ENCODE assay signal across 30 cellular contexts in the genomic region with DNA sequence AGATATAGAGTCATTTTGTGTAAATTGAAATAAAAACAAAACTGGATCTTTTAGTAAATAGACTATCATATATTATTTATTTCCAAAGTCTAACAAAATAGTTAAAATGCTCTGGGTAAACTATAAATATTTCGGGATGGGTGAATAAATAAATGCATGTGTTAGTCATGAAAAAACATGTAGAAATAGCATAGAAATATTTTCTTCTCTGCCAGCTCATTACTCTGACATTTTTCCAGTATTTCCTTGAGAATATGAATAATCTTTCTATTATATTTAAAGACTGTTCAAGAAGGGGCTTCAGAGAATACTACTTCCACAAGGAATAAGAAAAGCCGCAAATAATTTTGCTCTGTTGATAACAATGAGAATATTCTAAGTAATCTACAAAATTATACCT.
"Had no signal": no experiment of that assay in that cellular context is flagged by ENCODE, and none has a peak within 500 bp of the region (broad histone marks: within the 10 kb centered on the region; RNA-seq: fewer than 3 reads in every experiment).

No MANE protein-coding gene starts in this region.

- H3K36me3 ChIP-seq: esophagus muscularis mucosa, gastroesophageal sphincter, heart left ventricle, left lung, neural progenitor cell, sigmoid colon, thoracic aorta, tibial nerve, upper lobe of left lung had no signal

- FAIRE-seq: colon, islet of Langerhans, small intestine, urothelium cell line had no signal

- H3K27ac ChIP-seq: esophagus muscularis mucosa, gastroesophageal sphincter, heart left ventricle, left lung, neural progenitor cell, psoas muscle, sigmoid colon, thoracic aorta, tibial nerve, upper lobe of left lung had no signal

- H3K9me3 Mint-ChIP-seq: endodermal cell, mesothelial cell of epicardium, nephron had no signal

- DNase-seq: effector CD8-positive, alpha-beta T cell; endodermal cell; heart left ventricle; hippocampal formation; left cardiac atrium; left lung; mesenchymal stem cell; mucosa of descending colon; naive B cell; posterior cingulate gyrus; psoas muscle; right cardiac atrium; sigmoid colon; small intestine; stimulated activated CD4-positive, alpha-beta T cell treated with anti-CD3 and anti-CD28 coated beads, Interleukin-15, amount 100 ng/mL, for 24 hours; stimulated activated CD4-positive, alpha-beta T cell treated with anti-CD3 and anti-CD28 coated beads, Interleukin-2, amount 100 ng/mL, for 48 hours; stimulated activated naive B cell treated with anti-CD40 and anti-IgM and Interleukin-4, amounts not matched to agents 10 μg/mL and 1 μg/mL and 100 μg/mL, for 72 hours; upper lobe of left lung had no signal

- H3K4me1 Mint-ChIP-seq: endodermal cell; mesothelial cell of epicardium; naive B cell; nephron; stimulated activated naive B cell treated with anti-CD40 and anti-IgM and Interleukin-4, amounts not matched to agents 10 μg/mL and 1 μg/mL and 100 μg/mL, for 72 hours had no signal

- H3K27me3 ChIP-seq: esophagus muscularis mucosa, gastroesophageal sphincter, heart left ventricle, left lung, neural progenitor cell, sigmoid colon, tibial nerve, upper lobe of left lung had no signal

- H3K9me3 ChIP-seq: esophagus muscularis mucosa, gastroesophageal sphincter, heart left ventricle, left lung, psoas muscle, sigmoid colon, thoracic aorta, tibial nerve, upper lobe of left lung had no signal

- H3K27me3 Mint-ChIP-seq: dendritic cell treated with granulocyte-macrophage colony-stimulating factor and Interleukin-4, amounts not matched to agents 40 ng/mL and 50 ng/mL, for 4 days; naive B cell; stimulated activated naive B cell treated with anti-CD40 and anti-IgM and Interleukin-4, amounts not matched to agents 10 μg/mL and 1 μg/mL and 100 μg/mL, for 72 hours; stimulated activated naive CD8-positive, alpha-beta T cell treated with anti-CD3 and anti-CD28 coated beads, Interleukin-15, Interleukin-2, amounts not matched to agents 100 ng/mL and 50 ng/mL, for 24 hours had no signal

- H3K4me3 Mint-ChIP-seq: dendritic cell treated with granulocyte-macrophage colony-stimulating factor and Interleukin-4, amounts not matched to agents 40 ng/mL and 50 ng/mL, for 4 days; endodermal cell; mesothelial cell of epicardium; naive B cell; nephron; neural progenitor cell; stimulated activated naive B cell treated with anti-CD40 and anti-IgM and Interleukin-4, amounts not matched to agents 10 μg/mL and 1 μg/mL and 100 μg/mL, for 72 hours; stimulated activated naive CD8-positive, alpha-beta T cell treated with anti-CD3 and anti-CD28 coated beads, Interleukin-15, Interleukin-2, amounts not matched to agents 100 ng/mL and 50 ng/mL, for 24 hours had no signal

- H3K27ac Mint-ChIP-seq: dendritic cell treated with granulocyte-macrophage colony-stimulating factor and Interleukin-4, amounts not matched to agents 40 ng/mL and 50 ng/mL, for 4 days; endodermal cell; mesothelial cell of epicardium; naive B cell; nephron; neural progenitor cell; stimulated activated naive B cell treated with anti-CD40 and anti-IgM and Interleukin-4, amounts not matched to agents 10 μg/mL and 1 μg/mL and 100 μg/mL, for 72 hours; stimulated activated naive CD8-positive, alpha-beta T cell treated with anti-CD3 and anti-CD28 coated beads, Interleukin-15, Interleukin-2, amounts not matched to agents 100 ng/mL and 50 ng/mL, for 24 hours had no signal

- H3K4me3 ChIP-seq: esophagus muscularis mucosa, gastroesophageal sphincter, heart left ventricle, left lung, mucosa of descending colon, neural progenitor cell, psoas muscle, sigmoid colon, thoracic aorta, tibial nerve, upper lobe of left lung had no signal

- ATAC-seq: gastroesophageal sphincter; heart left ventricle; left cardiac atrium; left lung; mucosa of descending colon; psoas muscle; right cardiac atrium; stimulated activated naive B cell treated with anti-CD40 and anti-IgM and Interleukin-4, amounts not matched to agents 10 μg/mL and 1 μg/mL and 100 μg/mL, for 72 hours had no signal

- H3K36me3 Mint-ChIP-seq: mesothelial cell of epicardium; naive B cell; neural progenitor cell; stimulated activated naive B cell treated with anti-CD40 and anti-IgM and Interleukin-4, amounts not matched to agents 10 μg/mL and 1 μg/mL and 100 μg/mL, for 72 hours had no signal
